17 cellular contexts compared by ENCODE assay signal in the genomic region with DNA sequence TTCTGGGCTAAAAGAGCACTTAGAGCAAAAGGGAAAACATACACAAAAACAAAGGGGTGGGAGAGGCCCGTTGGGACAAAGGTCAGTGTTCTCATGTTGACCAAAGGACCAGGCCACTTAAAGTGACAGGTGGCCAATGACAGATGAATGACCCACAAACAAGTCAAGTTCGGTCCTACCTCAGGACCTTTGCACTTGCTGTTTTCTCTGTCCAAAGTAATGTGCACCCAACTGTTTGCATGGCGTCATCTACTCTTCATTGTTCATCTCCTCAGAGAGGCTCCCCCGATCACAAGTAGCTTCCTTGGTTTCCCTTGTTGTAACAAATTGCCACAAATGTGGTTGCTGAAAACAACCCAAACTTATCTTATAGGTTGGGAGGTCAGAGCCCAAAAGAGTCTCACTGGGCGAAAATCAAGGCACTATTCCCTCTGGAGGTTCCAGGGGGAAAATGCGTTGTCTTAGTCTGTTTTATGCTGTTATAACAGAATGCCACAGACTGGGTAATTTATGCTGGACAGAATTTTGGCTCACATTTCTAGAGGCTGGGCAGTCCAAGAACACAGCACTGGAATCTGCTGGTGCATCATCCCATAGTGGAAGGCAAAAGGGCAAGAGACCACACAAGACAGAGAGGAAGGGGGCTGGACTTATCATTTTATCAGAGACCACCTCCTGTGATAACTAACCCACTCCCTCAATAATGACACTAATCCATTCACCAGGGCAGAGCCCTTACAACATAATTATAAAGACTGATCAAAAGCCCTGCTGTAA. TPM values are rescaled to one million over a fixed set of nuclear protein-coding genes. Genes with fewer than 3 reads are reported as not detected.
DNase-seq lines count a peak whose midpoint lies in the region; ATAC-seq, FAIRE-seq and TF ChIP-seq lines count a peak whose summit lies in the region.
"Had no signal": no experiment of that assay in that cellular context is flagged by ENCODE, and none has a peak within 500 bp of the region (broad histone marks: within the 10 kb centered on the region; RNA-seq: fewer than 3 reads in every experiment).

No MANE protein-coding gene starts in this region.

- whole genome bisulfite sequencing in K562 (ENCODE audit: insufficient coverage, low coverage, missing lambda C conversion rate): 0% methylated on average over 6 of the region's 6 CpGs
- WGBS in HepG2 (ENCODE audit: low lambda C conversion rate): 40% methylated on average over 6 of the region's 6 CpGs

- no peaks in the 10 kb centered on the region for H3K27me3 Mint-ChIP-seq in Caco-2 (ENCODE audit: insufficient read depth, unreplicated experiment)
- peaks cover 2 to 35% (median 13%) of the 10 kb centered on the region in 5 donors for H3K27me3 Mint-ChIP-seq in naive thymus-derived CD8-positive, alpha-beta T cell

- DNase-seq in Caco-2 (no peak), K562 (ENCODE audit: extremely low read depth in 1 of 4, low spot score in 3 of 4) (no peak), HepG2 (ENCODE audit: low spot score) (peak; percentile 86), HPDE6-E6E7 (ENCODE audit: extremely low spot score) (no peak), COLO668 (lab: John Stamatoyannopoulos, UW; ENCODE audit: unreplicated experiment) (no peak)
- DNase-seq in naive thymus-derived CD8-positive, alpha-beta T cell: no peak
- DNase-seq: CD4-positive, CD25-positive, alpha-beta regulatory T cell; H7; MV-4-11; NCI-H1417; NCI-H1930; NCI-H82; Peyer's patch had no signal

- no peak for TF ChIP-seq EP300 in K562 (IDR thresholded peaks at IDR 0.05; ENCODE audit: low read length)
- TF ChIP-seq EP300 in HepG2 (IDR thresholded peaks at IDR 0.05; ENCODE audit: low read depth in 2 of 2, low read length in 2 of 2): peak in 1 of 2 experiments; percentile 80; a peak in 2 of 4 replicates
- TF ChIP-seq EP300 in HepG2 (CRISPR knock-in tag; IDR thresholded peaks at IDR 0.05; ENCODE audit: borderline replicate concordance): peak; percentile 55; the same call in 1 of the 2 replicates

- no peaks in the 10 kb centered on the region for H3K36me3 ChIP-seq in Caco-2 (ENCODE audit: control insufficient read depth, insufficient read depth, low read length)
- no peaks in the 10 kb centered on the region for H3K36me3 ChIP-seq in K562 (ENCODE audit: control insufficient read depth, insufficient read depth, low read length)
- H3K36me3 ChIP-seq in HepG2 (replicated peaks in 1 of 2; ENCODE audit: control insufficient read depth in 1 of 2, insufficient read depth in 2 of 2, low read length in 2 of 2): no peaks in the 10 kb centered on the region
- H3K36me3 ChIP-seq: Peyer's patch had no signal

- H3K79me2 ChIP-seq in K562 (ENCODE audit: control insufficient read depth, insufficient read depth, low read length) (no peaks in the 10 kb centered on the region), HepG2 (ENCODE audit: insufficient read depth, low read length) (peaks cover 10% of the 10 kb centered on the region)

- BruUV-seq in Caco-2 (replicated peaks; lab: Mats Ljungman, UMichigan): no TSS peak
- BruUV-seq in K562 (replicated peaks; lab: Mats Ljungman, UMichigan): no TSS peak
- BruUV-seq in HepG2 (replicated peaks; lab: Mats Ljungman, UMichigan): no TSS peak

- no peak overlapping the region for H3K4me2 ChIP-seq in K562 (ENCODE audit: insufficient read depth, low read length)
- peak overlapping the region; percentile 80 for H3K4me2 ChIP-seq in HepG2 (ENCODE audit: low read depth, low read length)

- H3K4me3 ChIP-seq in Caco-2 (ENCODE audit: low read depth, low read length): no peak overlapping the region
- H3K4me3 ChIP-seq in K562: no peak overlapping the region
- H3K4me3 ChIP-seq in HepG2 (replicated peaks in 1 of 3; ENCODE audit: insufficient read depth in 1 of 3, low read depth in 2 of 3, low read length in 3 of 3): peak overlapping the region in 2 of 3 experiments; percentile 2 to 55; a peak in 2 of 6 replicates
- H3K4me3 ChIP-seq: Peyer's patch, SK-N-MC had no signal

- H3K9ac ChIP-seq in K562 (ENCODE audit: insufficient read depth in 1 of 2, low read depth in 2 of 2, low read length in 2 of 2) (no peak overlapping the region), HepG2 (ENCODE audit: insufficient read depth, low read depth, low read length) (peak overlapping the region; percentile 52; the same call in 1 of the 2 replicates)

- ATAC-seq in K562 (no peak), HepG2 (peak; percentile 62)
- no peak for ATAC-seq in naive thymus-derived CD8-positive, alpha-beta T cell
- ATAC-seq: Right ventricle myocardium inferior had no signal

- CTCF ChIA-PET in Caco-2 (lab: Charles Lee) (interaction anchor here (0.6 kb wide), 1 partner anchor 57 kb away, joined by 3 read pairs; no protein-coding TSS in a partner anchor), K562 (lab: Yijun Ruan, JAX; ENCODE audit: low intra/inter-chr PET ratio) (no interaction called here), HepG2 (lab: Yijun Ruan, JAX; ENCODE audit: low intra/inter-chr PET ratio, low total read pairs) (no interaction called here)

- H3K4me3 Mint-ChIP-seq in Caco-2 (ENCODE audit: unreplicated experiment): no peak overlapping the region
- no peak overlapping the region for H3K4me3 Mint-ChIP-seq in naive thymus-derived CD8-positive, alpha-beta T cell
- H3K4me3 Mint-ChIP-seq: CD4-positive, CD25-positive, alpha-beta regulatory T cell had no signal

- TF ChIP-seq RAD21 in K562 (CRISPR knock-in tag; conservative IDR thresholded peaks at IDR 0.05 in 1 of 2, IDR thresholded peaks at IDR 0.05 in 1 of 2) (no peak), HepG2 (CRISPR knock-in tag; IDR thresholded peaks at IDR 0.05) (no peak)

- no peaks in the 10 kb centered on the region for H3K9me1 ChIP-seq in K562 (ENCODE audit: control insufficient read depth, insufficient read depth, low read length)

- H2AFZ ChIP-seq in K562 (ENCODE audit: low read depth, low read length) (no peak overlapping the region), HepG2 (ENCODE audit: low read length) (no peak overlapping the region)

- H3K9me3 ChIP-seq in Caco-2: no peaks in the 10 kb centered on the region
- H3K9me3 ChIP-seq in K562 (replicated peaks; ENCODE audit: control insufficient read depth, insufficient read depth, low read depth, low read length): no peaks in the 10 kb centered on the region
- no peaks in the 10 kb centered on the region for H3K9me3 ChIP-seq in HepG2 (ENCODE audit: low read length)

- no peak overlapping the region for H3K27ac ChIP-seq in K562 (ENCODE audit: extremely low read depth, low read depth, low read length)
- H3K27ac ChIP-seq in HepG2 (ENCODE audit: extremely low read length, insufficient read depth, low read length): peak overlapping the region; percentile 73
- H3K27ac ChIP-seq in temporal lobe (ENCODE audit: low read depth, low read length): peak overlapping the region; percentile 99
- H3K27ac ChIP-seq: Peyer's patch had no signal

- POLR2A ChIA-PET in Caco-2 (lab: Charles Lee) (no interaction called here), K562 (lab: Yijun Ruan, JAX) (no interaction called here), HepG2 (lab: Yijun Ruan, JAX) (interaction anchor here (0.9 to 1.3 kb wide), 5 partner anchors 19 to 138 kb away, joined by 3 to 6 read pairs (median 3); no protein-coding TSS in a partner anchor)
- POLR2A ChIA-PET in naive thymus-derived CD8-positive, alpha-beta T cell (lab: Charles Lee): no interaction called here

- H3K9me3 Mint-ChIP-seq in Caco-2 (ENCODE audit: unreplicated experiment): no peaks in the 10 kb centered on the region
- H3K9me3 Mint-ChIP-seq in naive thymus-derived CD8-positive, alpha-beta T cell: peaks cover 2 to 21% (median 5%) of the 10 kb centered on the region in 9 donors

- H3K4me1 Mint-ChIP-seq in Caco-2 (ENCODE audit: low read depth, unreplicated experiment): peaks cover 17% of the 10 kb centered on the region
- H3K4me1 Mint-ChIP-seq in naive thymus-derived CD8-positive, alpha-beta T cell: peaks cover 0 to 25% (median under 1%) of the 10 kb centered on the region in 4 donors
- H3K4me1 Mint-ChIP-seq: CD4-positive, CD25-positive, alpha-beta regulatory T cell had no signal

- H3K4me1 ChIP-seq in Caco-2 (no peaks in the 10 kb centered on the region), K562 (replicated peaks in 1 of 2; ENCODE audit: control insufficient read depth in 2 of 2, insufficient read depth in 2 of 2, low read length in 2 of 2) (no peaks in the 10 kb centered on the region; a peak in 1 of 5 replicates), HepG2 (ENCODE audit: insufficient read depth, low read length) (peaks cover 85% of the 10 kb centered on the region)

- TF ChIP-seq CTCF in Caco-2 (IDR thresholded peaks at IDR 0.05; ENCODE audit: insufficient read depth in 1 of 2, low read depth in 1 of 2, low read length in 1 of 2, severe bottlenecking in 1 of 2, unreplicated experiment in 1 of 2) (no peak), K562 (IDR thresholded peaks at IDR 0.05 in 2 of 3, conservative IDR thresholded peaks at IDR 0.05 in 1 of 3; ENCODE audit: insufficient read depth in 2 of 3, low read depth in 1 of 3, low read length in 3 of 3) (no peak), HepG2 (CRISPR knock-in tag; IDR thresholded peaks at IDR 0.05) (no peak)

- in situ Hi-C loops in K562 (cut with MboI) (no loop called here), HepG2 (cut with HindIII; ENCODE audit: extremely low pct_ligation_motif_present, low pct_unique_long_range_greater_than_20kb) (no loop called here)

- H3K27me3 ChIP-seq in Caco-2 (replicated peaks; ENCODE audit: control insufficient read depth, insufficient read depth, low read length) (no peaks in the 10 kb centered on the region), K562 (ENCODE audit: control insufficient read depth in 2 of 2, insufficient read depth in 2 of 2, low read length in 2 of 2) (peaks cover 0 to 18% of the 10 kb centered on the region in 2 experiments; a peak in 1 of 5 replicates), HepG2 (ENCODE audit: control insufficient read depth in 1 of 2, insufficient read depth in 2 of 2, low read length in 2 of 2) (no peaks in the 10 kb centered on the region)
- H3K27me3 ChIP-seq: Peyer's patch had no signal

- no peak for FAIRE-seq in K562 (lab: Jason Lieb, UNC)
- peak; percentile 93 for FAIRE-seq in HepG2 (lab: Jason Lieb, UNC)

- TF ChIP-seq POLR2A in K562 (conservative IDR thresholded peaks at IDR 0.05) (no peak), HepG2 (IDR thresholded peaks at IDR 0.05; ENCODE audit: insufficient read depth in 1 of 2, low read depth in 2 of 2, low read length in 2 of 2) (no peak)

- H4K20me1 ChIP-seq in K562 (replicated peaks; ENCODE audit: control insufficient read depth, insufficient read depth, low read length): no peaks in the 10 kb centered on the region
- H4K20me1 ChIP-seq in HepG2 (ENCODE audit: insufficient read depth, low read length): no peaks in the 10 kb centered on the region

- no peaks in the 10 kb centered on the region for H3K36me3 Mint-ChIP-seq in Caco-2 (ENCODE audit: insufficient read depth, unreplicated experiment)
- H3K36me3 Mint-ChIP-seq in naive thymus-derived CD8-positive, alpha-beta T cell: peaks cover 0 to 5% (median 0%) of the 10 kb centered on the region in 3 donors
- H3K36me3 Mint-ChIP-seq: CD4-positive, CD25-positive, alpha-beta regulatory T cell had no signal

- intact Hi-C loops in Caco-2 (cut with micrococcal nuclease; ENCODE audit: unreplicated experiment) (no loop called here), K562 (cut with micrococcal nuclease) (no loop called here), HepG2 (cut with micrococcal nuclease; ENCODE audit: unreplicated experiment) (no loop called here)

- peak overlapping the region; percentile 16 for H3K27ac Mint-ChIP-seq in Caco-2 (ENCODE audit: unreplicated experiment)
- no peak overlapping the region for H3K27ac Mint-ChIP-seq in naive thymus-derived CD8-positive, alpha-beta T cell
- H3K27ac Mint-ChIP-seq: CD4-positive, CD25-positive, alpha-beta regulatory T cell; IgD-negative memory B cell had no signal

RNA-seq across cellular contexts. Expression of gene CLMN, which starts 23.9 kb away (rescaled TPM):
- total RNA-seq in Caco-2 (2022) (5.2 and 6.7 TPM in 2 replicates), K562 (2014; rRNA removed) (under 0.01 TPM in 1 of 2 replicates, not detected in the other), K562 (2014; rRNA removed; fragmentation: Illumina TruSeq; extraction: Trizol) (0.04 and 0.06 TPM in 2 replicates), K562 (2015; rRNA removed; fragmentation: Illumina TruSeq; extraction: Trizol) (not detected in 2 replicates), K562 (2021) (0.09 and 0.18 TPM in 2 replicates), HepG2 (2016; rRNA removed; fragmentation: Illumina TruSeq; extraction: Trizol) (15.1 and 16.2 TPM in 2 replicates), temporal lobe (0.98 TPM)
- 0.37 and 1.2 TPM in 2 replicates for total RNA-seq in K562 (2011; cell fraction: chromatin; rRNA removed; ENCODE audit: low replicate concordance)
- total RNA-seq in K562 (2011; cell fraction: nucleolus; rRNA removed): 0.17 and 0.39 TPM in 2 replicates
- total RNA-seq in K562 (2011; cell fraction: nucleoplasm; rRNA removed): 0.15 and 0.51 TPM in 2 replicates
- polyA plus RNA-seq in K562 (2011; rRNA removed) (0.11 and 0.14 TPM in 2 replicates), K562 (2014; fragmentation: Illumina TruSeq; extraction: Trizol) (0.07 and 0.10 TPM in 2 replicates), K562 (2014; fragmentation: Nextera tagmentation; extraction: Ambion mirVana) (not detected), K562 (2014; rRNA removed) (0.01 TPM in 2 replicates), HepG2 (2011; rRNA removed) (16.4 and 16.7 TPM in 2 replicates)
- 0.01 and 0.06 TPM in 2 replicates for polyA plus RNA-seq in K562 (2011; cell fraction: cytosol; rRNA removed)
- polyA plus RNA-seq in K562 (2011; cell fraction: nucleus; rRNA removed): 0.20 and 0.21 TPM in 2 replicates
- polyA plus RNA-seq in K562 (2012): 0.03 and 0.16 TPM in 2 replicates
- 0.09 and 0.21 TPM in 2 replicates for polyA minus RNA-seq in K562 (2011; rRNA and poly(A)+ RNA removed)
- polyA minus RNA-seq in K562 (2011; cell fraction: cytosol; rRNA and poly(A)+ RNA removed): 0.29 TPM in 1 of 2 replicates, not detected in the other
- polyA minus RNA-seq in K562 (2011; cell fraction: nucleus; rRNA and poly(A)+ RNA removed): 0.13 TPM in 1 of 2 replicates, not detected in the other
- 4.4 and 5.9 TPM in 2 replicates for total RNA-seq in HepG2 (2016; cell fraction: cytosol; rRNA removed; fragmentation: Illumina TruSeq; extraction: Trizol; ENCODE audit: low read depth)
- 13.1 and 14.8 TPM in 2 replicates for total RNA-seq in HepG2 (2016; cell fraction: insoluble cytoplasmic fraction; rRNA removed; fragmentation: Illumina TruSeq; extraction: Trizol)
- total RNA-seq in HepG2 (2016; cell fraction: membrane; rRNA removed; fragmentation: Illumina TruSeq; extraction: Trizol): 8.6 and 9.0 TPM in 2 replicates
- total RNA-seq in HepG2 (2016; cell fraction: nucleus; rRNA removed; fragmentation: Illumina TruSeq; extraction: Trizol): 21.4 and 22.0 TPM in 2 replicates
- polyA plus RNA-seq in HepG2 (2011; cell fraction: cytosol; rRNA removed): 5.7 and 6.9 TPM in 2 replicates
- polyA plus RNA-seq in HepG2 (2011; cell fraction: nucleus; rRNA removed): 55.9 and 58.4 TPM in 2 replicates
- 12.5 and 17.3 TPM in 2 replicates for polyA plus RNA-seq in HepG2 (2012)
- 4.6 and 4.9 TPM in 2 replicates for polyA plus RNA-seq in HepG2 (2016; cell fraction: cytosol; fragmentation: Illumina TruSeq; extraction: Trizol; ENCODE audit: low read depth)
- polyA plus RNA-seq in HepG2 (2016; cell fraction: insoluble cytoplasmic fraction; fragmentation: Illumina TruSeq; extraction: Trizol; ENCODE audit: low read depth): 10.5 and 11.4 TPM in 2 replicates
- 7.1 and 7.5 TPM in 2 replicates for polyA plus RNA-seq in HepG2 (2016; cell fraction: membrane; fragmentation: Illumina TruSeq; extraction: Trizol; ENCODE audit: low read depth)
- polyA plus RNA-seq in HepG2 (2016; cell fraction: nucleus; fragmentation: Illumina TruSeq; extraction: Trizol; ENCODE audit: insufficient read depth, low read depth): 24.4 and 27.2 TPM in 2 replicates
- polyA minus RNA-seq in HepG2 (2011; rRNA and poly(A)+ RNA removed; ENCODE audit: low replicate concordance): 0.51 and 12.1 TPM in 2 replicates
- polyA minus RNA-seq in HepG2 (2011; cell fraction: cytosol; rRNA and poly(A)+ RNA removed): 8.5 and 10.6 TPM in 2 replicates
- 45.1 and 53.1 TPM in 2 replicates for polyA minus RNA-seq in HepG2 (2011; cell fraction: nucleus; rRNA and poly(A)+ RNA removed)
- 1 to 10 TPM; 2.0 to 2.2 TPM for total RNA-seq in naive thymus-derived CD8-positive, alpha-beta T cell
- under 1 TPM; 0.07 to 0.32 (median 0.18) TPM for polyA plus RNA-seq in naive thymus-derived CD8-positive, alpha-beta T cell

Comparison
In these comparisons a context has a peak if more than half of its experiments do, and no peak if none do; other contexts are left out.
1. H3K4me3 ChIP-seq: peak in HepG2 (2 of 3); none in Caco-2 (single experiment) and K562 (single experiment).